In the genomic region with DNA sequence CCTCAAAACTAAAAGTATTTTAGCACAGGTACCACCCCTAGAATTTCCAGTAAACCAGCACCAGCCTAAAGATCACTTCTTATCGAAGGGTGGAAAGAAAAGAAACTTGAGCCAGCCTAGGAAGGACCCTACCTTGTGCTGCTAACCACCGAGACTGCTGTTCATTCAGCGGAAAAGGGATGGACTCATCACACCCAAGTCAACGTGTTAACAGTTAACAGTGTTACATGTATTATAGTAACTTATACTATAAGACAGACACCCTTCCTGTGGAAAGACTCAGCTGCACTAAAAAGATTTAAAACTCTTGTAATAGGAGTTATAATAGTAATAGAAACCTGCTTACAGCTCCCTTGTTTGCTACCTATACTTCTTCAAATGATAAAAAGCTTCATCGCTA, we compare ENCODE assay signal across 24 cellular contexts. TPM values are rescaled to one million over a fixed set of nuclear protein-coding genes. Genes with fewer than 3 reads are reported as not detected.
"Had no signal": no experiment of that assay in that cellular context is flagged by ENCODE, and none has a peak within 500 bp of the region (broad histone marks: within the 10 kb centered on the region; RNA-seq: fewer than 3 reads in every experiment).

No MANE protein-coding gene starts in this region.

- H3K27ac ChIP-seq: left lung, lower lobe of right lung, parathyroid adenoma, psoas muscle, right lobe of liver, testis, thyroid gland, upper lobe of right lung had no signal

- H3K4me2 ChIP-seq: smooth muscle cell had no signal

- H3K27me3 ChIP-seq: left lung, right lobe of liver, stomach, testis, thyroid gland, upper lobe of right lung had no signal

- H3K4me3 ChIP-seq: left lung, lower lobe of right lung, psoas muscle, right lobe of liver, smooth muscle cell, stomach, testis, thyroid gland, upper lobe of right lung had no signal

- H3K9me3 ChIP-seq: left lung, lower lobe of right lung, psoas muscle, right lobe of liver, stomach, testis, thyroid gland, upper lobe of right lung had no signal

- H3K4me1 ChIP-seq: parathyroid adenoma had no signal

- H2AFZ ChIP-seq: parathyroid adenoma had no signal

- DNase-seq: hippocampal formation; kidney; left colon; left lung; lower lobe of right lung; mammary epithelial cell; mesenchymal stem cell; naive thymus-derived CD8-positive, alpha-beta T cell; occipital lobe; psoas muscle; right lobe of liver; stimulated activated CD4-positive, alpha-beta T cell treated with anti-CD3 and anti-CD28 coated beads, Interleukin-1b, Interleukin-23, amount 100 ng/mL, for 48 hours; stimulated activated CD4-positive, alpha-beta T cell treated with anti-CD3 and anti-CD28 coated beads, Interleukin-2, amount 100 ng/mL, for 48 hours; stimulated activated CD4-positive, alpha-beta T cell treated with anti-CD3 and anti-CD28 coated beads, Interleukin-4, amount 100 ng/mL, for 4 hours; stimulated activated CD8-positive, alpha-beta memory T cell treated with anti-CD3 and anti-CD28 coated beads, Interleukin-4, amount 100 ng/mL, for 48 hours; stimulated activated naive CD4-positive, alpha-beta T cell treated with Interleukin-2 at 50 U/mL for 16 hours; stomach; testis; thyroid gland; trophoblast cell; upper lobe of right lung had no signal

- H3K9ac ChIP-seq: parathyroid adenoma had no signal

- H3K36me3 ChIP-seq: left lung, right lobe of liver, stomach, thyroid gland, upper lobe of right lung had no signal

- ATAC-seq: left colon; left lung; lower lobe of right lung; naive thymus-derived CD8-positive, alpha-beta T cell; psoas muscle; right lobe of liver; stimulated activated memory B cell treated with anti-CD40 and anti-IgM and Interleukin-4, amounts not matched to agents 10 μg/mL and 1 μg/mL and 100 μg/mL, for 72 hours; upper lobe of right lung had no signal

- H3K79me2 ChIP-seq: parathyroid adenoma had no signal

RNA-seq across cellular contexts. Expression of a gene that starts 59.1 kb away (rescaled TPM):
- total RNA-seq: mammary epithelial cell had no signal
